8 cellular contexts compared by ENCODE assay signal in genomic region chr16:84648595-84649510, GRCh38. TPM values are rescaled to one million over a fixed set of nuclear protein-coding genes. Genes with fewer than 3 reads are reported as not detected.
DNase-seq lines count a peak whose midpoint lies in the region; ATAC-seq and TF ChIP-seq lines count a peak whose summit lies in the region.

No MANE protein-coding gene starts in this region.

- H3K27ac ChIP-seq in neuronal stem cell (replicated peaks; ENCODE audit: low read length) (no peak overlapping the region), vagina (peak overlapping the region; percentile 86)

- H3K79me1 ChIP-seq in neuronal stem cell (ENCODE audit: low read depth, low read length), result no peaks in the 10 kb centered on the region

- H3K23ac ChIP-seq in neuronal stem cell (ENCODE audit: low read depth, low read length, poor library complexity), result no peak overlapping the region

- TF ChIP-seq POLR2A in vagina (IDR thresholded peaks at IDR 0.05), result no peak

- no peak overlapping the region for H2BK120ac ChIP-seq in neuronal stem cell (ENCODE audit: low read depth, low read length)

- peak overlapping the region; percentile 96 for H3K4me2 ChIP-seq in neuronal stem cell (ENCODE audit: insufficient read depth, low read length, poor library complexity, severe bottlenecking)

- H2AK5ac ChIP-seq in neuronal stem cell (ENCODE audit: low read depth, low read length), result peak overlapping the region; percentile 21

- peaks cover 6 to 19% of the 10 kb centered on the region in 2 donors for H3K4me1 ChIP-seq in neuronal stem cell (ENCODE audit: control insufficient read depth in 2 of 2, insufficient read depth in 1 of 2, low read depth in 1 of 2, low read length in 2 of 2)
- peaks cover 28% of the 10 kb centered on the region for H3K4me1 ChIP-seq in vagina

- WGBS in neuronal stem cell (ENCODE audit: extremely low coverage in 2 of 2, insufficient read length in 2 of 2, insufficient replicate concordance in 1 of 2), 2 donors, result no CpG with 5 or more reads among the region's 96 CpGs

- no peak overlapping the region for H2BK15ac ChIP-seq in neuronal stem cell (ENCODE audit: low read length)

- TF ChIP-seq CTCF in LNCaP clone FGC (IDR thresholded peaks at IDR 0.05; ENCODE audit: control insufficient read depth, extremely low read depth, insufficient read depth) (no peak), foreskin fibroblast (IDR thresholded peaks at IDR 0.05; ENCODE audit: low read depth, low read length) (no peak), vagina (IDR thresholded peaks at IDR 0.05) (no peak)

- DNase-seq in G401 (ENCODE audit: low spot score), result peak; percentile 11
- no peak for DNase-seq in LNCaP clone FGC (ENCODE audit: low read depth)
- peak; percentile 33 for DNase-seq in activated T-helper 1 cell treated with Interleukin-2 at 50 U/mL for 16 hours (ENCODE audit: low read depth)
- peak in 1 of 2 donors; percentile 35 for DNase-seq in foreskin fibroblast
- DNase-seq in neuronal stem cell (ENCODE audit: low spot score), result no peak
- DNase-seq in vagina (ENCODE audit: extremely low spot score in 2 of 2), result no peak
- no peak for DNase-seq in NCI-H524 treated with DMSO at 0.1 percent for 48 hours (lab: John Stamatoyannopoulos, UW)

- intact Hi-C loops in vagina (cut with DNase I), result no loop called here

- in situ Hi-C loops in G401 (cut with HindIII; ENCODE audit: low sequenced_read_pairs), result no loop called here

- H2AFZ ChIP-seq in neuronal stem cell (ENCODE audit: low read length), result peak overlapping the region; percentile 96

- H3K14ac ChIP-seq in neuronal stem cell (ENCODE audit: low read length), result no peak overlapping the region

- H3K27me3 ChIP-seq in neuronal stem cell (ENCODE audit: control insufficient read depth in 3 of 3, insufficient read depth in 3 of 3, low read depth in 1 of 3, low read length in 3 of 3) (peaks cover 0 to 19% (median 0%) of the 10 kb centered on the region in 3 experiments), vagina (no peaks in the 10 kb centered on the region)

- H3K36me3 ChIP-seq in neuronal stem cell (replicated peaks in 1 of 2; ENCODE audit: control insufficient read depth in 2 of 2, insufficient read depth in 2 of 2, low read length in 2 of 2), result peaks cover 2 to 29% of the 10 kb centered on the region in 2 donors
- peaks cover 0 to 21% of the 10 kb centered on the region in 2 donors for H3K36me3 ChIP-seq in vagina

- H3K4me3 ChIP-seq in LNCaP clone FGC (ENCODE audit: low read depth, low read length) (peak overlapping the region; percentile 81), foreskin fibroblast (ENCODE audit: low read depth in 1 of 2, low read length in 2 of 2) (peak overlapping the region; percentile 72 to 73), neuronal stem cell (ENCODE audit: low read length in 2 of 2) (peak overlapping the region; percentile 75 to 83), vagina (peak overlapping the region; percentile 84 to 98)

- H3K9ac ChIP-seq in neuronal stem cell (ENCODE audit: low read depth, low read length, poor library complexity), result no peak overlapping the region

- H3K4ac ChIP-seq in neuronal stem cell (ENCODE audit: low read length), result no peak overlapping the region

- no peak overlapping the region for H4K8ac ChIP-seq in neuronal stem cell (ENCODE audit: low read depth, low read length)

- H3K18ac ChIP-seq in neuronal stem cell (ENCODE audit: low read length), result peak overlapping the region; percentile 66

- H2BK12ac ChIP-seq in neuronal stem cell (ENCODE audit: low read length), result no peak overlapping the region

- H2BK5ac ChIP-seq in neuronal stem cell (ENCODE audit: low read length), result no peak overlapping the region

- no peak overlapping the region for H4K91ac ChIP-seq in neuronal stem cell (ENCODE audit: low read depth, low read length, poor library complexity)

- no peaks in the 10 kb centered on the region for H3K9me3 ChIP-seq in neuronal stem cell (replicated peaks in 1 of 2; ENCODE audit: control insufficient read depth in 2 of 2, insufficient read depth in 1 of 2, low read depth in 1 of 2, low read length in 2 of 2)
- no peaks in the 10 kb centered on the region for H3K9me3 ChIP-seq in vagina

- peak; percentile 58 for ATAC-seq in GM21619 (IDR thresholded peaks at IDR 0.05; ENCODE audit: unreplicated experiment)

RNA-seq across cellular contexts. Expression of gene KLHL36, which starts 0.5 kb away (rescaled TPM):
- total RNA-seq in G401 (2014; rRNA removed; shearing (Covaris generic)), result 29.7 and 35.2 TPM in 2 replicates
- polyA plus RNA-seq in neuronal stem cell (2013, experiment 1 of 2), result 7.4 TPM
- polyA plus RNA-seq in neuronal stem cell (2013, experiment 2 of 2), result 8.0 TPM
- 39.3 TPM for total RNA-seq in vagina

RNA-seq across cellular contexts. Expression of gene COTL1, which starts 31.0 kb away (rescaled TPM):
- total RNA-seq in G401 (2014; rRNA removed; shearing (Covaris generic)), result 69.0 and 79.9 TPM in 2 replicates
- polyA plus RNA-seq in neuronal stem cell (2013, experiment 1 of 2), result 222 TPM
- polyA plus RNA-seq in neuronal stem cell (2013, experiment 2 of 2), result 221 TPM
- 67.8 TPM for total RNA-seq in vagina

RNA-seq across cellular contexts. Expression of gene USP10, which starts 50.9 kb away (rescaled TPM):
- 54.2 and 82.0 TPM in 2 replicates for total RNA-seq in G401 (2014; rRNA removed; shearing (Covaris generic))
- polyA plus RNA-seq in neuronal stem cell (2013, experiment 1 of 2), result 92.1 TPM
- 91.9 TPM for polyA plus RNA-seq in neuronal stem cell (2013, experiment 2 of 2)
- total RNA-seq in vagina, result 42.5 TPM

Comparison
In these comparisons a context has a peak if more than half of its experiments do, and no peak if none do; other contexts are left out.
1. DNase-seq: peak in G401 (single experiment) and activated T-helper 1 cell treated with Interleukin-2 at 50 U/mL for 16 hours (single experiment); none in LNCaP clone FGC (single experiment), neuronal stem cell (single experiment), vagina (0 of 2) and NCI-H524 treated with DMSO at 0.1 percent for 48 hours (single experiment).
2. Peak in every context shown above with its lines, with median percentiles within 50 percentile points of each other: H3K4me3 ChIP-seq.